ENCODE assay signal across 11 cellular contexts in genomic region chr7:48251766-48252165, GRCh38.
DNase-seq lines count a peak whose midpoint lies in the region; ATAC-seq, FAIRE-seq and TF ChIP-seq lines count a peak whose summit lies in the region.
"Had no signal": no experiment of that assay in that cellular context is flagged by ENCODE, and none has a peak within 500 bp of the region (broad histone marks: within the 10 kb centered on the region; RNA-seq: fewer than 3 reads in every experiment).

No MANE protein-coding gene starts in this region.

- H3K4me3 Mint-ChIP-seq in CD8-positive, alpha-beta memory T cell, result no peak overlapping the region
- H3K4me3 Mint-ChIP-seq: CD8-positive, alpha-beta T cell; type B pancreatic cell had no signal

- POLR2A ChIA-PET in CD8-positive, alpha-beta memory T cell (lab: Charles Lee), result no interaction called here

- H3K27ac ChIP-seq in CD8-positive, alpha-beta memory T cell (ENCODE audit: low read depth, low read length), result no peak overlapping the region

- no peak overlapping the region for H3K27ac Mint-ChIP-seq in CD8-positive, alpha-beta memory T cell
- H3K27ac Mint-ChIP-seq: CD8-positive, alpha-beta T cell; type B pancreatic cell had no signal

- no peaks in the 10 kb centered on the region for H3K4me1 ChIP-seq in CD8-positive, alpha-beta memory T cell (ENCODE audit: insufficient read depth, low read length)

- no peaks in the 10 kb centered on the region for H3K9me3 ChIP-seq in CD8-positive, alpha-beta memory T cell (ENCODE audit: low read length)

- DNase-seq in GM12864 (ENCODE audit: low read depth) (peak; percentile 36), NCI-H226 (peak; percentile 46), SHP77 treated with DMSO at 0.1 percent for 48 hours (lab: John Stamatoyannopoulos, UW) (no peak), UCSD-AML1 (lab: John Stamatoyannopoulos, UW; ENCODE audit: unreplicated experiment) (no peak), RCC 7860 (ENCODE audit: low spot score) (no peak)
- no peak for DNase-seq in CD8-positive, alpha-beta memory T cell
- DNase-seq: CD8-positive, alpha-beta T cell; HCEC 1CT had no signal

- H3K36me3 ChIP-seq in CD8-positive, alpha-beta memory T cell (ENCODE audit: insufficient read depth, low read length), result no peaks in the 10 kb centered on the region

- H3K36me3 Mint-ChIP-seq in CD8-positive, alpha-beta memory T cell, result no peaks in the 10 kb centered on the region
- H3K36me3 Mint-ChIP-seq: CD8-positive, alpha-beta T cell; type B pancreatic cell had no signal

- FAIRE-seq in RCC 7860 (lab: Jason Lieb, UNC), result no peak

- CTCF ChIA-PET in CD8-positive, alpha-beta memory T cell (lab: Charles Lee), result no interaction called here

- H3K27me3 ChIP-seq in CD8-positive, alpha-beta memory T cell (ENCODE audit: insufficient read depth, low read length, poor library complexity, severe bottlenecking), result no peaks in the 10 kb centered on the region

- no peak overlapping the region for H3K4me3 ChIP-seq in GM12864 (ENCODE audit: low read depth, low read length)
- H3K4me3 ChIP-seq in CD8-positive, alpha-beta memory T cell (ENCODE audit: low read length), result no peak overlapping the region

- H3K4me1 Mint-ChIP-seq in CD8-positive, alpha-beta memory T cell, result peaks cover 0 to 5% (median 0%) of the 10 kb centered on the region in 3 donors

- H3K27me3 Mint-ChIP-seq in CD8-positive, alpha-beta memory T cell, result peaks cover 2 to 8% of the 10 kb centered on the region in 2 donors
- H3K27me3 Mint-ChIP-seq: type B pancreatic cell had no signal

- ATAC-seq in GM19324 (IDR thresholded peaks at IDR 0.05; ENCODE audit: low FRiP score, unreplicated experiment), result peak; percentile 63
- ATAC-seq in HG02885 (IDR thresholded peaks at IDR 0.05; ENCODE audit: poor library complexity, unreplicated experiment), result peak; percentile 90
- ATAC-seq: CD8-positive, alpha-beta T cell had no signal

- H3K9me3 Mint-ChIP-seq in CD8-positive, alpha-beta memory T cell, result peaks cover 0 to 2% (median 0%) of the 10 kb centered on the region in 5 donors
- H3K9me3 Mint-ChIP-seq: CD8-positive, alpha-beta T cell; type B pancreatic cell had no signal

- no peak for TF ChIP-seq CTCF in GM12864 (IDR thresholded peaks at IDR 0.05; ENCODE audit: low read depth, low read length, missing control alignments)

Comparison
In these comparisons a context has a peak if more than half of its experiments do, and no peak if none do; other contexts are left out.
1. DNase-seq: peak in GM12864 (single experiment) and NCI-H226 (single experiment); none in SHP77 treated with DMSO at 0.1 percent for 48 hours (single experiment), CD8-positive, alpha-beta memory T cell (0 of 5), UCSD-AML1 (single experiment) and RCC 7860 (single experiment).